ENCODE assay signal across 11 cellular contexts in the genomic region with DNA sequence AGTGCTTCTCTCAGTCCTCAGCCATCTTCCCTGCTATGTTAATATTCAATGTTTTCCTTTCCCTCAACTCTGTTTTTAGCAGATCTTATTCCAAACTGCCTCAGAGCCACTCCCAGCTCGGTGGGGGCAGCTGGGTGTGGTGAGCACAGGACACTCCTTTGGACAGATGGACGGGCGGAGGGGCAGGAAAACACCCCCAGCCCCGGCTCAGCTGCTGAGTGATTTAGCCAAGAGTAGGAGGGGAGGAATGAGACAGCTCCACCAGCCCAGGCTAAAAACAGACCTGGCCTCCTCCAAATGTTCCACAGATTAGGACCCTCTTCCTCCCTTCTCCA.
DNase-seq lines count a peak whose midpoint lies in the region; ATAC-seq and TF ChIP-seq lines count a peak whose summit lies in the region.
"Had no signal": no experiment of that assay in that cellular context is flagged by ENCODE, and none has a peak within 500 bp of the region (broad histone marks: within the 10 kb centered on the region; RNA-seq: fewer than 3 reads in every experiment).

No MANE protein-coding gene starts in this region.

- no peaks in the 10 kb centered on the region for H3K9me3 ChIP-seq in DND-41 (ENCODE audit: insufficient read depth, low read length, severe bottlenecking)

- peak overlapping the region; percentile 94 for H3K27ac ChIP-seq in DND-41 (ENCODE audit: low read length)

- H3K27me3 Mint-ChIP-seq in nephron progenitor cell (ENCODE audit: low read depth, poor library complexity) (peaks cover 4% of the 10 kb centered on the region), Calu3 (ENCODE audit: unreplicated experiment) (no peaks in the 10 kb centered on the region)

- peak overlapping the region; percentile 93 for H3K27ac Mint-ChIP-seq in nephron progenitor cell
- no peak overlapping the region for H3K27ac Mint-ChIP-seq in Calu3 (ENCODE audit: unreplicated experiment)

- H3K4me1 Mint-ChIP-seq in nephron progenitor cell (peaks cover 62% of the 10 kb centered on the region), Calu3 (ENCODE audit: low read depth, unreplicated experiment) (peaks cover 24% of the 10 kb centered on the region)

- H3K79me2 ChIP-seq in DND-41 (ENCODE audit: insufficient read depth, low read length) = no peaks in the 10 kb centered on the region

- peak overlapping the region; percentile 63 for H2AFZ ChIP-seq in DND-41 (ENCODE audit: low read depth, low read length)

- no peaks in the 10 kb centered on the region for H3K36me3 ChIP-seq in DND-41 (ENCODE audit: insufficient read depth, low read length)

- no peaks in the 10 kb centered on the region for H3K9me3 Mint-ChIP-seq in nephron progenitor cell
- H3K9me3 Mint-ChIP-seq in Calu3 (ENCODE audit: low read depth, unreplicated experiment) = peaks cover 2% of the 10 kb centered on the region

- H3K27me3 ChIP-seq in DND-41 (ENCODE audit: insufficient read depth, low read length, poor library complexity) = no peaks in the 10 kb centered on the region

- TF ChIP-seq CTCF in DND-41 (IDR thresholded peaks at IDR 0.05; ENCODE audit: borderline replicate concordance, extremely low read depth, low read length, poor library complexity, severe bottlenecking) = no peak
- no peak for TF ChIP-seq CTCF in nephron progenitor cell (IDR thresholded peaks at IDR 0.05)
- no peak for TF ChIP-seq CTCF in Calu3 (IDR thresholded peaks at IDR 0.05; ENCODE audit: unreplicated experiment)

- peaks cover 51% of the 10 kb centered on the region for H3K4me1 ChIP-seq in DND-41 (ENCODE audit: insufficient read depth, low read length)

- ATAC-seq in DND-41 (ENCODE audit: insufficient read depth, low read depth) = no peak
- ATAC-seq in HG02885 (IDR thresholded peaks at IDR 0.05; ENCODE audit: poor library complexity, unreplicated experiment) = no peak
- no peak for ATAC-seq in HG03432 (IDR thresholded peaks at IDR 0.05; ENCODE audit: unreplicated experiment)
- ATAC-seq in GM21723 (IDR thresholded peaks at IDR 0.05; ENCODE audit: unreplicated experiment) = no peak
- ATAC-seq: left lobe of liver had no signal

- H3K4me3 Mint-ChIP-seq in nephron progenitor cell (peak overlapping the region; percentile 66), Calu3 (ENCODE audit: low read depth, unreplicated experiment) (no peak overlapping the region)

- DNase-seq in DND-41 (no peak), NCI-H1694 treated with DMSO at 0.1 percent for 48 hours (lab: John Stamatoyannopoulos, UW) (peak; percentile 96), astrocyte of the hippocampus (ENCODE audit: low read depth, low spot score) (peak; percentile 33), nephron progenitor cell (peak; percentile 24), Calu3 (no peak)
- DNase-seq: amniotic stem cell; NK-92 treated with Interleukin-12 subunit alpha and Interleukin-12 subunit beta, amount 100 ng/mL, for 24 hours had no signal

- no peaks in the 10 kb centered on the region for H4K20me1 ChIP-seq in DND-41 (ENCODE audit: insufficient read depth, low read length)

- H3K4me3 ChIP-seq in DND-41 (ENCODE audit: low read depth in 1 of 2, low read length in 2 of 2) = no peak overlapping the region; a peak in 1 of 4 replicates

- intact Hi-C loops in Calu3 (cut with micrococcal nuclease; ENCODE audit: unreplicated experiment) = no loop called here

- CTCF ChIA-PET in Calu3 (lab: Charles Lee) = no interaction called here

- no peaks in the 10 kb centered on the region for H3K36me3 Mint-ChIP-seq in nephron progenitor cell (ENCODE audit: low read depth)
- H3K36me3 Mint-ChIP-seq in Calu3 (ENCODE audit: insufficient read depth, unreplicated experiment) = no peaks in the 10 kb centered on the region

- H3K4me2 ChIP-seq in DND-41 (ENCODE audit: insufficient read depth, low read length) = peak overlapping the region; percentile 56; the same call in 1 of the 2 replicates

- no TSS peak for BruUV-seq in Calu3 (replicated peaks; lab: Mats Ljungman, UMichigan)

- peak overlapping the region; percentile 55 for H3K9ac ChIP-seq in DND-41 (ENCODE audit: low read depth, low read length)

Comparison
In these comparisons a context has a peak if more than half of its experiments do, and no peak if none do; other contexts are left out.
1. DNase-seq: peak in NCI-H1694 treated with DMSO at 0.1 percent for 48 hours (single experiment), astrocyte of the hippocampus (single experiment) and nephron progenitor cell (single experiment); none in DND-41 (single experiment) and Calu3 (single experiment).